In genomic region chr10:86690657-86691084, GRCh38 we compare ENCODE assay signal across 2 cellular contexts.
TF ChIP-seq lines count a peak whose summit lies in the region.

No MANE protein-coding gene starts in this region.

TF ChIP-seq in Ishikawa, 13 proteins besides CTCF, POLR2A, EP300 and RAD21:
- no peak for TF ChIP-seq MAX (IDR thresholded peaks at IDR 0.05)
- TF ChIP-seq CREB1 (IDR thresholded peaks at IDR 0.05; ENCODE audit: low read depth), result no peak
- peak; percentile 62 for TF ChIP-seq NFIC (IDR thresholded peaks at IDR 0.05)
- TF ChIP-seq TAF1 (IDR thresholded peaks at IDR 0.05; ENCODE audit: low read depth), result no peak
- no peak for TF ChIP-seq FOXM1 (IDR thresholded peaks at IDR 0.05; ENCODE audit: borderline replicate concordance, low read depth)
- TF ChIP-seq ZBTB7A (IDR thresholded peaks at IDR 0.05; ENCODE audit: low read depth), result no peak
- TF ChIP-seq TEAD4 (IDR thresholded peaks at IDR 0.05), result no peak
- TF ChIP-seq REST (IDR thresholded peaks at IDR 0.05; ENCODE audit: low read depth), result no peak
- no peak for TF ChIP-seq USF1 (IDR thresholded peaks at IDR 0.05)

TF ChIP-seq in H1, 55 proteins besides CTCF, POLR2A, EP300 and RAD21:
- TF ChIP-seq YY1 (IDR thresholded peaks at IDR 0.05; ENCODE audit: low read depth, low read length), result no peak
- TF ChIP-seq EZH2 (IDR thresholded peaks at IDR 0.05; ENCODE audit: low read depth, low read length, severe bottlenecking), result no peak
- TF ChIP-seq RNF2 (IDR thresholded peaks at IDR 0.05; ENCODE audit: borderline replicate concordance, low read depth, low read length, missing control alignments, poor library complexity, severe bottlenecking), result no peak
- no peak for TF ChIP-seq ASH2L (IDR thresholded peaks at IDR 0.05; ENCODE audit: low read length)
- TF ChIP-seq TCF12 (IDR thresholded peaks at IDR 0.05; ENCODE audit: low read depth, low read length), result no peak
- TF ChIP-seq CBX5 (IDR thresholded peaks at IDR 0.05; ENCODE audit: low read depth, low read length), result no peak
- no peak for TF ChIP-seq CHD2 (IDR thresholded peaks at IDR 0.05; ENCODE audit: low read length)
- TF ChIP-seq SAP30 (IDR thresholded peaks at IDR 0.05; ENCODE audit: insufficient read depth, insufficient replicate concordance, low read length), result no peak
- no peak for TF ChIP-seq CHD1 (IDR thresholded peaks at IDR 0.05; ENCODE audit: low read depth, low read length)
TF ChIP-seq in H1: peak in this region for 0.
